9 cellular contexts compared by ENCODE assay signal in genomic region chr5:32583582-32584232, GRCh38. TPM values are rescaled to one million over a fixed set of nuclear protein-coding genes. Genes with fewer than 3 reads are reported as not detected.
DNase-seq lines count a peak whose midpoint lies in the region; ATAC-seq and TF ChIP-seq lines count a peak whose summit lies in the region.
"Had no signal": no experiment of that assay in that cellular context is flagged by ENCODE, and none has a peak within 500 bp of the region (broad histone marks: within the 10 kb centered on the region; RNA-seq: fewer than 3 reads in every experiment).

No MANE protein-coding gene starts in this region.

- no peak for TF ChIP-seq EP300 in tibial nerve (IDR thresholded peaks at IDR 0.05)

- H3K27me3 ChIP-seq in tibial nerve = no peaks in the 10 kb centered on the region

- DNase-seq in activated naive CD4-positive, alpha-beta T cell treated with anti-CD3 and anti-CD28 coated beads, Interleukin-2, amount 10 ng/mL, durations not matched to agents 7 days and 5 days = peak; percentile 56
- no peak for DNase-seq in activated naive CD4-positive, alpha-beta T cell (lab: John Stamatoyannopoulos, UW)
- DNase-seq in activated B cell treated with CpG ODN at 0.5 μM for 24 hours = no peak
- peak; percentile 13 for DNase-seq in stimulated activated CD4-positive, alpha-beta T cell treated with anti-CD3 and anti-CD28 coated beads, Interleukin-2, amount 100 ng/mL, for 4 hours (ENCODE audit: low read depth)
- no peak for DNase-seq in epidermal melanocyte (ENCODE audit: insufficient read length, low spot score)
- no peak for DNase-seq in cerebellar cortex (ENCODE audit: low spot score)
- DNase-seq in tibial nerve (ENCODE audit: low spot score in 2 of 2) = no peak

- peak overlapping the region; percentile 27 for H3K4me3 Mint-ChIP-seq in activated naive CD4-positive, alpha-beta T cell treated with anti-CD3 and anti-CD28 coated beads, Interleukin-2, amount 10 ng/mL, durations not matched to agents 7 days and 5 days
- H3K4me3 Mint-ChIP-seq in activated B cell treated with CpG ODN at 0.5 μM for 24 hours = peak overlapping the region; percentile 72

- H3K4me1 Mint-ChIP-seq in activated naive CD4-positive, alpha-beta T cell treated with anti-CD3 and anti-CD28 coated beads, Interleukin-2, amount 10 ng/mL, durations not matched to agents 7 days and 5 days = peaks cover 67% of the 10 kb centered on the region
- peaks cover 88% of the 10 kb centered on the region for H3K4me1 Mint-ChIP-seq in activated B cell treated with CpG ODN at 0.5 μM for 24 hours

- TF ChIP-seq POLR2A in tibial nerve (IDR thresholded peaks at IDR 0.05) = no peak

- H3K9me3 Mint-ChIP-seq in activated naive CD4-positive, alpha-beta T cell treated with anti-CD3 and anti-CD28 coated beads, Interleukin-2, amount 10 ng/mL, durations not matched to agents 7 days and 5 days = no peaks in the 10 kb centered on the region
- no peaks in the 10 kb centered on the region for H3K9me3 Mint-ChIP-seq in activated B cell treated with CpG ODN at 0.5 μM for 24 hours

- peaks cover 0 to 10% (median 0%) of the 10 kb centered on the region in 4 donors for H3K9me3 ChIP-seq in tibial nerve

- intact Hi-C loops in activated B cell treated with CpG ODN at 0.5 μM for 24 hours (cut with micrococcal nuclease) = loop anchor here (1.0 kb wide), 2 partner anchors 10 to 46 kb away; no protein-coding TSS in a partner anchor

- H3K27ac ChIP-seq in tibial nerve = no peak overlapping the region
- H3K27ac ChIP-seq: C4-2B had no signal

- peaks cover 0 to 4% (median 0%) of the 10 kb centered on the region in 3 donors for H3K36me3 ChIP-seq in tibial nerve

- POLR2A ChIA-PET in activated B cell treated with CpG ODN at 0.5 μM for 24 hours (lab: Charles Lee) = interaction anchor here (0.7 to 4.9 kb wide), 8 partner anchors 10 to 410 kb away, joined by 3 to 44 read pairs (median 12); partner anchors contain the start of genes GOLPH3 and ZFR

- H3K27me3 Mint-ChIP-seq in activated naive CD4-positive, alpha-beta T cell treated with anti-CD3 and anti-CD28 coated beads, Interleukin-2, amount 10 ng/mL, durations not matched to agents 7 days and 5 days = peaks cover 5% of the 10 kb centered on the region
- no peaks in the 10 kb centered on the region for H3K27me3 Mint-ChIP-seq in activated B cell treated with CpG ODN at 0.5 μM for 24 hours

- ATAC-seq in HG03095 (IDR thresholded peaks at IDR 0.05; ENCODE audit: unreplicated experiment) = peak; percentile 74
- ATAC-seq in activated B cell treated with CpG ODN at 0.5 μM for 24 hours (ENCODE audit: low read depth) = peak; percentile 65

- H3K27ac Mint-ChIP-seq in activated naive CD4-positive, alpha-beta T cell treated with anti-CD3 and anti-CD28 coated beads, Interleukin-2, amount 10 ng/mL, durations not matched to agents 7 days and 5 days = peak overlapping the region; percentile 95
- peak overlapping the region; percentile 95 for H3K27ac Mint-ChIP-seq in activated B cell treated with CpG ODN at 0.5 μM for 24 hours

- peaks cover 0 to 25% (median 11%) of the 10 kb centered on the region in 4 donors for H3K4me1 ChIP-seq in tibial nerve

- CTCF ChIA-PET in activated naive CD4-positive, alpha-beta T cell treated with anti-CD3 and anti-CD28 coated beads, Interleukin-2, amount 10 ng/mL, durations not matched to agents 7 days and 5 days (lab: Charles Lee) = interaction anchor here (1.4 to 2.0 kb wide), 3 partner anchors 46 to 351 kb away, joined by 3 to 14 read pairs (median 3); no protein-coding TSS in a partner anchor
- CTCF ChIA-PET in activated B cell treated with CpG ODN at 0.5 μM for 24 hours (lab: Charles Lee) = interaction anchor here (1.4 to 1.6 kb wide), 3 partner anchors 46 to 95 kb away, joined by 5 to 7 read pairs (median 6); no protein-coding TSS in a partner anchor

- H3K4me3 ChIP-seq in tibial nerve = no peak overlapping the region

- WGBS in tibial nerve, 2 donors = 88 to 91% methylated on average over 16 of the region's 16 CpGs

- peaks cover 17% of the 10 kb centered on the region for H3K36me3 Mint-ChIP-seq in activated naive CD4-positive, alpha-beta T cell treated with anti-CD3 and anti-CD28 coated beads, Interleukin-2, amount 10 ng/mL, durations not matched to agents 7 days and 5 days
- H3K36me3 Mint-ChIP-seq in activated B cell treated with CpG ODN at 0.5 μM for 24 hours (ENCODE audit: low read depth) = peaks cover 14% of the 10 kb centered on the region

- TF ChIP-seq CTCF in activated B cell treated with CpG ODN at 0.5 μM for 24 hours (IDR thresholded peaks at IDR 0.05) (no peak), tibial nerve (IDR thresholded peaks at IDR 0.05) (no peak)

RNA-seq across cellular contexts. Expression of gene SUB1, which starts 1.6 kb away (rescaled TPM):
- total RNA-seq in activated B cell treated with CpG ODN at 0.5 μM for 24 hours (213 and 237 TPM in 2 replicates), tibial nerve (100 to 1,000 TPM in 1 of 4 donors, 10 to 100 TPM in 3; 78.0 to 110 (median 88.6) TPM)

Comparison
In these comparisons a context has a peak if more than half of its experiments do, and no peak if none do; other contexts are left out.
1. DNase-seq: peak in activated naive CD4-positive, alpha-beta T cell treated with anti-CD3 and anti-CD28 coated beads, Interleukin-2, amount 10 ng/mL, durations not matched to agents 7 days and 5 days (single experiment) and stimulated activated CD4-positive, alpha-beta T cell treated with anti-CD3 and anti-CD28 coated beads, Interleukin-2, amount 100 ng/mL, for 4 hours (single experiment); none in activated naive CD4-positive, alpha-beta T cell (0 of 4), activated B cell treated with CpG ODN at 0.5 μM for 24 hours (single experiment), epidermal melanocyte (single experiment), cerebellar cortex (single experiment) and tibial nerve (0 of 2).